ENCODE assay signal across 8 cellular contexts in genomic region chr2:121075006-121075545, GRCh38.
A peak's percentile ranks its signal among the peaks of the same experiment; 100 is the strongest.
DNase-seq lines count a peak whose midpoint lies in the region; ATAC-seq and TF ChIP-seq lines count a peak whose summit lies in the region.

No MANE protein-coding gene starts in this region.

- H3K4me3 ChIP-seq in Jurkat, Clone E6-1 (ENCODE audit: low read length), result no peak overlapping the region
- peak overlapping the region; percentile 49 for H3K4me3 ChIP-seq in SJCRH30
- no peak overlapping the region for H3K4me3 ChIP-seq in prostate gland

- TF ChIP-seq CTCF in prostate gland (IDR thresholded peaks at IDR 0.05), result no peak

- H3K9me3 ChIP-seq in SJCRH30 (replicated peaks) (no peaks in the 10 kb centered on the region), prostate gland (no peaks in the 10 kb centered on the region)

- peak; percentile 46 to 50 for ATAC-seq in activated CD4-positive, CD25-positive, alpha-beta regulatory T cell treated with anti-CD3 and anti-CD28 coated beads, Interleukin-2, amount 50 U/mL, for 24 hours
- no peak for ATAC-seq in GM21737 (IDR thresholded peaks at IDR 0.05; ENCODE audit: unreplicated experiment)
- no peak for ATAC-seq in HG03039 (IDR thresholded peaks at IDR 0.05; ENCODE audit: unreplicated experiment)

- H3K27ac ChIP-seq in SJCRH30 (peak overlapping the region; percentile 83), prostate gland (no peak overlapping the region)

- H3K4me1 ChIP-seq in SJCRH30 (peaks cover 28% of the 10 kb centered on the region), prostate gland (replicated peaks) (no peaks in the 10 kb centered on the region)

- no peaks in the 10 kb centered on the region for H3K36me3 ChIP-seq in SJCRH30
- no peaks in the 10 kb centered on the region for H3K36me3 ChIP-seq in prostate gland

- H3K27me3 ChIP-seq in SJCRH30, result peaks cover 3% of the 10 kb centered on the region; the same call in 1 of the 2 replicates
- no peaks in the 10 kb centered on the region for H3K27me3 ChIP-seq in prostate gland (replicated peaks; ENCODE audit: insufficient read depth)

- no peak for DNase-seq in activated CD4-positive, CD25-positive, alpha-beta regulatory T cell (lab: John Stamatoyannopoulos, UW)
- DNase-seq in Jurkat, Clone E6-1 (ENCODE audit: low read depth, low spot score), result peak; percentile 79
- peak; percentile 92 to 93 for DNase-seq in SJCRH30
- DNase-seq in erythroblast (lab: John Stamatoyannopoulos, UW), result peak; percentile 59 to 84
- no peak for DNase-seq in prostate gland (ENCODE audit: low spot score)

- intact Hi-C loops in prostate gland (cut with DNase I), result loop anchor here (10.0 kb wide), 2 partner anchors 120 to 730 kb away; partner anchors contain the start of gene INHBB

- peak; percentile 88 for TF ChIP-seq POLR2A in erythroblast (IDR thresholded peaks at IDR 0.05; ENCODE audit: low read length)
- peak; percentile 10 for TF ChIP-seq POLR2A in prostate gland (IDR thresholded peaks at IDR 0.05)

- 15% methylated on average over 14 of the region's 14 CpGs for WGBS in prostate gland

Comparison
In these comparisons a context has a peak if more than half of its experiments do, and no peak if none do; other contexts are left out.
1. ATAC-seq: peak in activated CD4-positive, CD25-positive, alpha-beta regulatory T cell treated with anti-CD3 and anti-CD28 coated beads, Interleukin-2, amount 50 U/mL, for 24 hours (2 of 2); none in GM21737 (single experiment) and HG03039 (single experiment).
2. DNase-seq: peak in Jurkat, Clone E6-1 (single experiment), SJCRH30 (2 of 2) and erythroblast (2 of 2); none in activated CD4-positive, CD25-positive, alpha-beta regulatory T cell (0 of 4) and prostate gland (single experiment).